ENCODE assay signal across 22 cellular contexts in the genomic region with DNA sequence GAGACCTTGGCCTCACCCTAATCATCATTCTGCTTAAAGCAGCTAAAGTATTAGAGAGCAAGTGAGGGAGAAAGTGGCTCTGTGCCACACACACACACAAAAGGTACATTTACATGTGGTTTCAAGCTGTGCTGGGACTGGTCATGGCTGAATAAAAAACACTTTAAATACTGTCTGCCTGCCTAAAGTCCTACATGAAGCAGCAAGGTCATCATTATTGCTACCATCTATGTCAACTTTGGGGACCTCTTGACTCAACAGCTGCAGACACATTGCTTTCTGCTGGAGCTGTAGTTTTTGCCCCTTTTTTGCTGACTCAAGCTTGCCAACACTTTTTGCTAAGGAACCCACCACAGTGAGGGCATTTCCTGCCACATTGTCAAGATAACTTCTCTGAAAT.
DNase-seq lines count a peak whose midpoint lies in the region; ATAC-seq and TF ChIP-seq lines count a peak whose summit lies in the region.
"Had no signal": no experiment of that assay in that cellular context is flagged by ENCODE, and none has a peak within 500 bp of the region (broad histone marks: within the 10 kb centered on the region; RNA-seq: fewer than 3 reads in every experiment).

No MANE protein-coding gene starts in this region.

- peak overlapping the region in 4 of 6 donors; percentile 5 to 70 (median 42) for H3K27ac Mint-ChIP-seq in immature natural killer cell
- H3K27ac Mint-ChIP-seq: B cell, memory B cell, naive B cell had no signal

- H3K9me3 Mint-ChIP-seq in immature natural killer cell = peaks cover 0 to 24% (median 6%) of the 10 kb centered on the region in 6 donors

- no peaks in the 10 kb centered on the region for H3K36me3 ChIP-seq in ascending aorta
- H3K36me3 ChIP-seq: uterus had no signal

- no peak overlapping the region for H3K4me3 ChIP-seq in HFF-Myc (replicated peaks; ENCODE audit: low read depth, low read length)
- no peak overlapping the region for H3K4me3 ChIP-seq in ascending aorta
- H3K4me3 ChIP-seq: uterus had no signal

- no peak for ATAC-seq in HG02840 (IDR thresholded peaks at IDR 0.05; ENCODE audit: low FRiP score, unreplicated experiment)
- ATAC-seq: PC-3 had no signal

- no peak for TF ChIP-seq CTCF in HFF-Myc (IDR thresholded peaks at IDR 0.05; ENCODE audit: low read depth, low read length, missing control alignments)
- no peak for TF ChIP-seq CTCF in ascending aorta (IDR thresholded peaks at IDR 0.05)

- H3K27me3 Mint-ChIP-seq in immature natural killer cell (ENCODE audit: low read depth in 3 of 3) = peaks cover 0 to 4% (median 0%) of the 10 kb centered on the region in 3 donors
- H3K27me3 Mint-ChIP-seq: B cell, memory B cell, naive B cell had no signal

- peak overlapping the region in 3 of 5 donors; percentile 44 to 59 (median 55) for H3K4me3 Mint-ChIP-seq in immature natural killer cell
- H3K4me3 Mint-ChIP-seq: B cell, memory B cell had no signal

- no peaks in the 10 kb centered on the region for H3K27me3 ChIP-seq in ascending aorta
- H3K27me3 ChIP-seq: uterus had no signal

- H3K36me3 Mint-ChIP-seq in immature natural killer cell = no peaks in the 10 kb centered on the region
- H3K36me3 Mint-ChIP-seq: memory B cell, naive B cell had no signal

- H3K9me3 ChIP-seq in ascending aorta = no peaks in the 10 kb centered on the region
- H3K9me3 ChIP-seq: Caco-2, uterus had no signal

- H3K4me1 ChIP-seq in ascending aorta = no peaks in the 10 kb centered on the region
- H3K4me1 ChIP-seq: Caco-2, uterus had no signal

- no peak overlapping the region for H3K27ac ChIP-seq in ascending aorta
- H3K27ac ChIP-seq: uterus had no signal

- DNase-seq in NCI-H2107 treated with DMSO at 0.1 percent for 48 hours (lab: John Stamatoyannopoulos, UW; ENCODE audit: unreplicated experiment) (peak; percentile 58), NCI-H2107 (lab: John Stamatoyannopoulos, UW) (no peak), HFF-Myc (ENCODE audit: extremely low read depth, low read depth) (peak; percentile 10), NCI-H187 treated with DMSO at 0.1 percent for 48 hours (lab: John Stamatoyannopoulos, UW) (peak; percentile 20), immature natural killer cell (peak; percentile 23 to 31 (median 29)), middle frontal gyrus (ENCODE audit: extremely low spot score, low spot score) (no peak), ascending aorta (ENCODE audit: low spot score in 2 of 2) (no peak)
- DNase-seq: 8988T; activated CD4-positive, alpha-beta T cell treated with anti-CD3 and anti-CD28 coated beads, Interleukin-2, amount 50 U/mL, for 4 hours; Caco-2; central memory CD4-positive, alpha-beta T cell; erythroblast; foreskin melanocyte; naive B cell; NCI-H2029 treated with DMSO at 0.1 percent for 48 hours; NCI-H524 treated with DMSO at 0.1 percent for 48 hours; PC-3; SIG-M5; uterus had no signal

- peaks cover 32 to 63% of the 10 kb centered on the region in 2 donors for H3K4me1 Mint-ChIP-seq in immature natural killer cell
- H3K4me1 Mint-ChIP-seq: B cell, memory B cell had no signal

- intact Hi-C loops in ascending aorta (cut with DNase I) = no loop called here

Comparison
In these comparisons a context has a peak if more than half of its experiments do, and no peak if none do; other contexts are left out.
1. DNase-seq: peak in NCI-H2107 treated with DMSO at 0.1 percent for 48 hours (single experiment), HFF-Myc (single experiment), NCI-H187 treated with DMSO at 0.1 percent for 48 hours (single experiment) and immature natural killer cell (3 of 3); none in NCI-H2107 (single experiment), middle frontal gyrus (single experiment) and ascending aorta (0 of 2).